Comparison of ENCODE assay signal across 7 cellular contexts in the genomic region with DNA sequence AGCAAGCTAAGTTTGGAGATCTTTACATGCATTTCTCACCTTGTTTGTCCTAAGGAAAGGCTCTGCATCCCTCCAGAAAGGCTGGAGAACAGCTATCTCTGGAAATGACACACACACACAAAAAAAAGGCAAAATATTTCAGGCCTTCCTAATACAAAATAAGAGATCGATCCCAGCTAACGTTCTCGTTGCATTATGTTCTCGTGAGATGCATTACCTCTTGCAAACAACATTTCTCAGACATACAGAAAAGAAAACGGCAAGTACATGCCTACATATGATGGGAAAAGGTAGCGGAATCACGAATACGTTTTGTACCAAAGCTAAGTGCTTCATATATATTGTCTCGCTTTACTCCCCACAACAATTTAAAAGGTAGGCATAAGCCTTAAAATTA. TPM values are rescaled to one million over a fixed set of nuclear protein-coding genes. Genes with fewer than 3 reads are reported as not detected.
A peak's percentile ranks its signal among the peaks of the same experiment; 100 is the strongest.
DNase-seq lines count a peak whose midpoint lies in the region; ATAC-seq, FAIRE-seq and TF ChIP-seq lines count a peak whose summit lies in the region.

No MANE protein-coding gene starts in this region.

- DNase-seq in Jurkat, Clone E6-1 (ENCODE audit: low read depth, low spot score) = peak; percentile 11
- DNase-seq in effector memory CD4-positive, alpha-beta T cell = no peak
- DNase-seq in osteoblast (ENCODE audit: insufficient read length, low spot score, missing footprints) = no peak
- no peak for DNase-seq in H54 (ENCODE audit: insufficient read length, low spot score)

- TF ChIP-seq POLR2A in H54 (IDR thresholded peaks at IDR 0.05; ENCODE audit: low read depth, low read length) = no peak

- H3K4me3 ChIP-seq in Jurkat, Clone E6-1 (ENCODE audit: low read length) = peak overlapping the region; percentile 84
- H3K4me3 ChIP-seq in effector memory CD4-positive, alpha-beta T cell (ENCODE audit: insufficient read depth, low read depth, low read length, poor library complexity, severe bottlenecking) = peak overlapping the region; percentile 85
- peak overlapping the region; percentile 94 for H3K4me3 ChIP-seq in osteoblast (ENCODE audit: insufficient read depth, low read length)

- no peaks in the 10 kb centered on the region for H4K20me1 ChIP-seq in osteoblast (ENCODE audit: insufficient read depth, low read length)

- no peak for FAIRE-seq in H54 (lab: Jason Lieb, UNC)

- peak overlapping the region; percentile 97 for H2AFZ ChIP-seq in osteoblast (ENCODE audit: low read length)

- no peaks in the 10 kb centered on the region for H3K27me3 ChIP-seq in effector memory CD4-positive, alpha-beta T cell (replicated peaks; ENCODE audit: control insufficient read depth, insufficient read depth, low read length, poor library complexity, severe bottlenecking)
- no peaks in the 10 kb centered on the region for H3K27me3 ChIP-seq in osteoblast (ENCODE audit: insufficient read depth, low read length)

- peaks cover 51% of the 10 kb centered on the region for H3K79me2 ChIP-seq in osteoblast (ENCODE audit: insufficient read depth, low read length)

- TF ChIP-seq CTCF in osteoblast (IDR thresholded peaks at IDR 0.05; ENCODE audit: extremely low read depth, low read depth, low read length) = no peak

- H3K9me3 ChIP-seq in effector memory CD4-positive, alpha-beta T cell (ENCODE audit: control insufficient read depth, low read length) = no peaks in the 10 kb centered on the region
- no peaks in the 10 kb centered on the region for H3K9me3 ChIP-seq in osteoblast (ENCODE audit: low read depth, low read length)

- H3K4me2 ChIP-seq in osteoblast (ENCODE audit: insufficient read depth, low read length) = peak overlapping the region; percentile 95

- H3K4me1 ChIP-seq in effector memory CD4-positive, alpha-beta T cell (ENCODE audit: control insufficient read depth, insufficient read depth, low read length, poor library complexity, severe bottlenecking) = peaks cover 4% of the 10 kb centered on the region
- H3K4me1 ChIP-seq in osteoblast (ENCODE audit: insufficient read depth, low read length) = peaks cover 15% of the 10 kb centered on the region

- ATAC-seq in GM19372 (IDR thresholded peaks at IDR 0.05; ENCODE audit: low read depth, unreplicated experiment) (peak; percentile 6), HG03439 (IDR thresholded peaks at IDR 0.05; ENCODE audit: unreplicated experiment) (no peak), GM21619 (IDR thresholded peaks at IDR 0.05; ENCODE audit: unreplicated experiment) (no peak)

- no peaks in the 10 kb centered on the region for H3K36me3 ChIP-seq in effector memory CD4-positive, alpha-beta T cell (ENCODE audit: control insufficient read depth, insufficient read depth, low read length)
- H3K36me3 ChIP-seq in osteoblast (ENCODE audit: insufficient read depth, low read length) = no peaks in the 10 kb centered on the region

- peak overlapping the region; percentile 61 for H3K27ac ChIP-seq in effector memory CD4-positive, alpha-beta T cell (ENCODE audit: insufficient read depth, low read length, poor library complexity, severe bottlenecking)
- H3K27ac ChIP-seq in osteoblast (ENCODE audit: low read depth, low read length) = peak overlapping the region; percentile 77

RNA-seq across cellular contexts. Expression of gene MTERF1, which starts 0.5 kb away (rescaled TPM):
- 12.3 TPM for polyA plus RNA-seq in Jurkat, Clone E6-1 (2012; ENCODE audit: insufficient read depth, insufficient read length)
- 13.0 and 13.6 TPM in 2 replicates for total RNA-seq in osteoblast
